21 cellular contexts compared by ENCODE assay signal in genomic region chr9:114002271-114002985, GRCh38.
DNase-seq lines count a peak whose midpoint lies in the region; ATAC-seq and TF ChIP-seq lines count a peak whose summit lies in the region.
"Had no signal": no experiment of that assay in that cellular context is flagged by ENCODE, and none has a peak within 500 bp of the region (broad histone marks: within the 10 kb centered on the region; RNA-seq: fewer than 3 reads in every experiment).

No MANE protein-coding gene starts in this region.

- TF ChIP-seq CTCF in cardiac muscle cell (IDR thresholded peaks at IDR 0.05; ENCODE audit: low read depth, low read length) (no peak), type B pancreatic cell (conservative IDR thresholded peaks at IDR 0.05) (no peak), foreskin fibroblast (IDR thresholded peaks at IDR 0.05; ENCODE audit: low read depth, low read length) (no peak)

- no peak overlapping the region for H4K91ac ChIP-seq in neuronal stem cell (ENCODE audit: low read depth, low read length, poor library complexity)

- no peak overlapping the region for H4K8ac ChIP-seq in neuronal stem cell (ENCODE audit: low read depth, low read length)

- no peak overlapping the region for H3K14ac ChIP-seq in neuronal stem cell (ENCODE audit: low read length)

- intact Hi-C loops in left cardiac atrium (cut with DNase I), result no loop called here

- peak overlapping the region; percentile 19 for H2BK5ac ChIP-seq in neuronal stem cell (ENCODE audit: low read length)

- H3K4me3 ChIP-seq in cardiac muscle cell (no peak overlapping the region), neuronal stem cell (ENCODE audit: low read length in 2 of 2) (no peak overlapping the region), foreskin fibroblast (ENCODE audit: low read depth in 1 of 2, low read length in 2 of 2) (no peak overlapping the region)
- H3K4me3 ChIP-seq: mucosa of descending colon, tibial nerve had no signal

- peaks cover 3% of the 10 kb centered on the region for H3K79me1 ChIP-seq in neuronal stem cell (ENCODE audit: low read depth, low read length)

- no peak overlapping the region for H2BK120ac ChIP-seq in neuronal stem cell (ENCODE audit: low read depth, low read length)

- peaks cover 19% of the 10 kb centered on the region for H3K36me3 Mint-ChIP-seq in type B pancreatic cell
- H3K36me3 Mint-ChIP-seq: stimulated activated effector memory CD8-positive, alpha-beta T cell treated with anti-CD3 and anti-CD28 coated beads, Interleukin-12 subunit alpha, Interleukin-12 subunit beta, amount 100 ng/mL, for 72 hours had no signal

- H3K9me3 Mint-ChIP-seq in type B pancreatic cell, result no peaks in the 10 kb centered on the region
- H3K9me3 Mint-ChIP-seq: CD4-positive, alpha-beta T cell; stimulated activated effector memory CD8-positive, alpha-beta T cell treated with anti-CD3 and anti-CD28 coated beads, Interleukin-12 subunit alpha, Interleukin-12 subunit beta, amount 100 ng/mL, for 72 hours had no signal

- H3K23ac ChIP-seq in neuronal stem cell (ENCODE audit: low read depth, low read length, poor library complexity), result no peak overlapping the region

- H3K27me3 ChIP-seq in cardiac muscle cell, result no peaks in the 10 kb centered on the region
- H3K27me3 ChIP-seq in neuronal stem cell (ENCODE audit: control insufficient read depth in 3 of 3, insufficient read depth in 3 of 3, low read depth in 1 of 3, low read length in 3 of 3), result no peaks in the 10 kb centered on the region
- H3K27me3 ChIP-seq: tibial nerve had no signal

- no peaks in the 10 kb centered on the region for H3K27me3 Mint-ChIP-seq in type B pancreatic cell
- H3K27me3 Mint-ChIP-seq: CD4-positive, alpha-beta T cell had no signal

- DNase-seq in cardiac muscle cell (ENCODE audit: low read depth in 1 of 2, low spot score in 1 of 2) (no peak), left cardiac atrium (no peak), ecto neural progenitor cell (ENCODE audit: low spot score) (peak; percentile 23), neuronal stem cell (ENCODE audit: low spot score) (no peak), type B pancreatic cell (ENCODE audit: extremely low spot score, unreplicated experiment) (peak; percentile 57), NCI-H1417 treated with DMSO at 0.1 percent for 48 hours (lab: John Stamatoyannopoulos, UW) (no peak), foreskin fibroblast (no peak), RKO (ENCODE audit: low spot score) (no peak)
- DNase-seq: activated naive CD4-positive, alpha-beta T cell treated with anti-CD3 and anti-CD28 coated beads, Interleukin-2, amount 50 U/mL, for 16 hours; anterior cingulate cortex; CD4-positive, alpha-beta T cell; DMS79; left ventricle myocardium superior; MM.1S; mucosa of descending colon; NCI-H1694 treated with DMSO at 0.1 percent for 48 hours; NCI-H748 treated with DMSO at 0.1 percent for 48 hours; SHP77; SW 1271 had no signal

- H3K9me3 ChIP-seq in cardiac muscle cell (ENCODE audit: low read depth), result no peaks in the 10 kb centered on the region
- peaks cover 0 to 2% of the 10 kb centered on the region in 2 donors for H3K9me3 ChIP-seq in neuronal stem cell (replicated peaks in 1 of 2; ENCODE audit: control insufficient read depth in 2 of 2, insufficient read depth in 1 of 2, low read depth in 1 of 2, low read length in 2 of 2)
- H3K9me3 ChIP-seq: mucosa of descending colon, tibial nerve had no signal

- H3K4me1 Mint-ChIP-seq in type B pancreatic cell (ENCODE audit: unreplicated experiment), result no peaks in the 10 kb centered on the region
- H3K4me1 Mint-ChIP-seq: stimulated activated effector memory CD8-positive, alpha-beta T cell treated with anti-CD3 and anti-CD28 coated beads, Interleukin-12 subunit alpha, Interleukin-12 subunit beta, amount 100 ng/mL, for 72 hours had no signal

- ATAC-seq in left cardiac atrium, result no peak
- ATAC-seq: left ventricle myocardium superior; mucosa of descending colon; stimulated activated effector memory CD8-positive, alpha-beta T cell treated with anti-CD3 and anti-CD28 coated beads, Interleukin-12 subunit alpha, Interleukin-12 subunit beta, amount 100 ng/mL, for 72 hours had no signal

- peak overlapping the region; percentile 61 for H3K9ac ChIP-seq in neuronal stem cell (ENCODE audit: low read depth, low read length, poor library complexity)

- no peak overlapping the region for H2BK12ac ChIP-seq in neuronal stem cell (ENCODE audit: low read length)

- H3K36me3 ChIP-seq in cardiac muscle cell, result peaks cover 15% of the 10 kb centered on the region
- peaks cover 47 to 89% of the 10 kb centered on the region in 2 donors for H3K36me3 ChIP-seq in neuronal stem cell (replicated peaks in 1 of 2; ENCODE audit: control insufficient read depth in 2 of 2, insufficient read depth in 2 of 2, low read length in 2 of 2)

- H3K27ac ChIP-seq in cardiac muscle cell (peak overlapping the region; percentile 28), neuronal stem cell (replicated peaks; ENCODE audit: low read length) (no peak overlapping the region)

- H3K4me3 Mint-ChIP-seq in type B pancreatic cell, result no peak overlapping the region
- H3K4me3 Mint-ChIP-seq: CD4-positive, alpha-beta T cell; stimulated activated effector memory CD8-positive, alpha-beta T cell treated with anti-CD3 and anti-CD28 coated beads, Interleukin-12 subunit alpha, Interleukin-12 subunit beta, amount 100 ng/mL, for 72 hours had no signal

- H2AFZ ChIP-seq in neuronal stem cell (ENCODE audit: low read length), result no peak overlapping the region

- WGBS in neuronal stem cell (ENCODE audit: extremely low coverage in 2 of 2, insufficient read length in 2 of 2, insufficient replicate concordance in 1 of 2), 2 donors, result no CpG with 5 or more reads among the region's 14 CpGs

- H3K4me2 ChIP-seq in neuronal stem cell (ENCODE audit: insufficient read depth, low read length, poor library complexity, severe bottlenecking), result no peak overlapping the region

- H3K4ac ChIP-seq in neuronal stem cell (ENCODE audit: low read length), result no peak overlapping the region

- H3K18ac ChIP-seq in neuronal stem cell (ENCODE audit: low read length), result no peak overlapping the region

- no peak overlapping the region for H2BK15ac ChIP-seq in neuronal stem cell (ENCODE audit: low read length)

- no peak overlapping the region for H2AK5ac ChIP-seq in neuronal stem cell (ENCODE audit: low read depth, low read length)

- peaks cover 16% of the 10 kb centered on the region for H3K4me1 ChIP-seq in cardiac muscle cell (ENCODE audit: low read depth)
- H3K4me1 ChIP-seq in neuronal stem cell (ENCODE audit: control insufficient read depth in 2 of 2, insufficient read depth in 1 of 2, low read depth in 1 of 2, low read length in 2 of 2), result no peaks in the 10 kb centered on the region

- no peak overlapping the region for H3K27ac Mint-ChIP-seq in type B pancreatic cell
- H3K27ac Mint-ChIP-seq: CD4-positive, alpha-beta T cell; stimulated activated effector memory CD8-positive, alpha-beta T cell treated with anti-CD3 and anti-CD28 coated beads, Interleukin-12 subunit alpha, Interleukin-12 subunit beta, amount 100 ng/mL, for 72 hours had no signal

Comparison
In these comparisons a context has a peak if more than half of its experiments do, and no peak if none do; other contexts are left out.
1. DNase-seq: peak in ecto neural progenitor cell (single experiment) and type B pancreatic cell (single experiment); none in cardiac muscle cell (0 of 2), left cardiac atrium (single experiment), neuronal stem cell (single experiment), NCI-H1417 treated with DMSO at 0.1 percent for 48 hours (single experiment), foreskin fibroblast (0 of 2) and RKO (single experiment).